In genomic region chr11:112289588-112290461, GRCh38 we compare ENCODE assay signal across 2 cellular contexts.
A peak's percentile ranks its signal among the peaks of the same experiment; 100 is the strongest.
TF ChIP-seq lines count a peak whose summit lies in the region.

No MANE protein-coding gene starts in this region.

TF ChIP-seq in HCT116, 20 proteins besides CTCF, POLR2A, EP300 and RAD21 (continued from another document):
- TF ChIP-seq, protein P1, sequence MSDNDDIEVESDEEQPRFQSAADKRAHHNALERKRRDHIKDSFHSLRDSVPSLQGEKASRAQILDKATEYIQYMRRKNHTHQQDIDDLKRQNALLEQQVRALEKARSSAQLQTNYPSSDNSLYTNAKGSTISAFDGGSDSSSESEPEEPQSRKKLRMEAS (IDR thresholded peaks at IDR 0.05), result peak; percentile 76
- TF ChIP-seq SRF (IDR thresholded peaks at IDR 0.05; ENCODE audit: low read depth), result no peak
- TF ChIP-seq, protein P2, sequence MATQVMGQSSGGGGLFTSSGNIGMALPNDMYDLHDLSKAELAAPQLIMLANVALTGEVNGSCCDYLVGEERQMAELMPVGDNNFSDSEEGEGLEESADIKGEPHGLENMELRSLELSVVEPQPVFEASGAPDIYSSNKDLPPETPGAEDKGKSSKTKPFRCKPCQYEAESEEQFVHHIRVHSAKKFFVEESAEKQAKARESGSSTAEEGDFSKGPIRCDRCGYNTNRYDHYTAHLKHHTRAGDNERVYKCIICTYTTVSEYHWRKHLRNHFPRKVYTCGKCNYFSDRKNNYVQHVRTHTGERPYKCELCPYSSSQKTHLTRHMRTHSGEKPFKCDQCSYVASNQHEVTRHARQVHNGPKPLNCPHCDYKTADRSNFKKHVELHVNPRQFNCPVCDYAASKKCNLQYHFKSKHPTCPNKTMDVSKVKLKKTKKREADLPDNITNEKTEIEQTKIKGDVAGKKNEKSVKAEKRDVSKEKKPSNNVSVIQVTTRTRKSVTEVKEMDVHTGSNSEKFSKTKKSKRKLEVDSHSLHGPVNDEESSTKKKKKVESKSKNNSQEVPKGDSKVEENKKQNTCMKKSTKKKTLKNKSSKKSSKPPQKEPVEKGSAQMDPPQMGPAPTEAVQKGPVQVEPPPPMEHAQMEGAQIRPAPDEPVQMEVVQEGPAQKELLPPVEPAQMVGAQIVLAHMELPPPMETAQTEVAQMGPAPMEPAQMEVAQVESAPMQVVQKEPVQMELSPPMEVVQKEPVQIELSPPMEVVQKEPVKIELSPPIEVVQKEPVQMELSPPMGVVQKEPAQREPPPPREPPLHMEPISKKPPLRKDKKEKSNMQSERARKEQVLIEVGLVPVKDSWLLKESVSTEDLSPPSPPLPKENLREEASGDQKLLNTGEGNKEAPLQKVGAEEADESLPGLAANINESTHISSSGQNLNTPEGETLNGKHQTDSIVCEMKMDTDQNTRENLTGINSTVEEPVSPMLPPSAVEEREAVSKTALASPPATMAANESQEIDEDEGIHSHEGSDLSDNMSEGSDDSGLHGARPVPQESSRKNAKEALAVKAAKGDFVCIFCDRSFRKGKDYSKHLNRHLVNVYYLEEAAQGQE (IDR thresholded peaks at IDR 0.05; ENCODE audit: low read depth), result no peak

TF ChIP-seq in K562, 482 proteins besides CTCF, POLR2A, EP300 and RAD21 (continued from another document and continues in another):
- no peak for TF ChIP-seq CUX1 (CRISPR knock-in tag; IDR thresholded peaks at IDR 0.05)
- no peak for TF ChIP-seq MITF (IDR thresholded peaks at IDR 0.05)
- TF ChIP-seq, protein P3, sequence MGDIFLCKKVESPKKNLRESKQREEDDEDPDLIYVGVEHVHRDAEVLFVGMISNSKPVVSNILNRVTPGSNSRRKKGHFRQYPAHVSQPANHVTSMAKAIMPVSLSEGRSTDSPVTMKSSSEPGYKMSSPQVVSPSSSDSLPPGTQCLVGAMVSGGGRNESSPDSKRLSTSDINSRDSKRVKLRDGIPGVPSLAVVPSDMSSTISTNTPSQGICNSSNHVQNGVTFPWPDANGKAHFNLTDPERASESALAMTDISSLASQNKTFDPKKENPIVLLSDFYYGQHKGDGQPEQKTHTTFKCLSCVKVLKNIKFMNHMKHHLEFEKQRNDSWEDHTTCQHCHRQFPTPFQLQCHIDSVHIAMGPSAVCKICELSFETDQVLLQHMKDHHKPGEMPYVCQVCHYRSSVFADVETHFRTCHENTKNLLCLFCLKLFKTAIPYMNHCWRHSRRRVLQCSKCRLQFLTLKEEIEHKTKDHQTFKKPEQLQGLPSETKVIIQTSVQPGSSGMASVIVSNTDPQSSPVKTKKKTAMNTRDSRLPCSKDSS (IDR thresholded peaks at IDR 0.05; ENCODE audit: low read depth, partially characterized antibody), result no peak
- peak; percentile 93 for TF ChIP-seq KLF1 (tag; IDR thresholded peaks at IDR 0.05)
- no peak for TF ChIP-seq CHAMP1 (IDR thresholded peaks at IDR 0.05)
- TF ChIP-seq CREB1 (IDR thresholded peaks at IDR 0.05), result no peak
- TF ChIP-seq CREB1 (CRISPR knock-in tag; IDR thresholded peaks at IDR 0.05), result peak; percentile 47; the same call in 1 of the 2 replicates
- TF ChIP-seq BHLHE40 (IDR thresholded peaks at IDR 0.05; ENCODE audit: low read length), result peak; percentile 57; the same call in 1 of the 2 replicates
- TF ChIP-seq, protein P4, sequence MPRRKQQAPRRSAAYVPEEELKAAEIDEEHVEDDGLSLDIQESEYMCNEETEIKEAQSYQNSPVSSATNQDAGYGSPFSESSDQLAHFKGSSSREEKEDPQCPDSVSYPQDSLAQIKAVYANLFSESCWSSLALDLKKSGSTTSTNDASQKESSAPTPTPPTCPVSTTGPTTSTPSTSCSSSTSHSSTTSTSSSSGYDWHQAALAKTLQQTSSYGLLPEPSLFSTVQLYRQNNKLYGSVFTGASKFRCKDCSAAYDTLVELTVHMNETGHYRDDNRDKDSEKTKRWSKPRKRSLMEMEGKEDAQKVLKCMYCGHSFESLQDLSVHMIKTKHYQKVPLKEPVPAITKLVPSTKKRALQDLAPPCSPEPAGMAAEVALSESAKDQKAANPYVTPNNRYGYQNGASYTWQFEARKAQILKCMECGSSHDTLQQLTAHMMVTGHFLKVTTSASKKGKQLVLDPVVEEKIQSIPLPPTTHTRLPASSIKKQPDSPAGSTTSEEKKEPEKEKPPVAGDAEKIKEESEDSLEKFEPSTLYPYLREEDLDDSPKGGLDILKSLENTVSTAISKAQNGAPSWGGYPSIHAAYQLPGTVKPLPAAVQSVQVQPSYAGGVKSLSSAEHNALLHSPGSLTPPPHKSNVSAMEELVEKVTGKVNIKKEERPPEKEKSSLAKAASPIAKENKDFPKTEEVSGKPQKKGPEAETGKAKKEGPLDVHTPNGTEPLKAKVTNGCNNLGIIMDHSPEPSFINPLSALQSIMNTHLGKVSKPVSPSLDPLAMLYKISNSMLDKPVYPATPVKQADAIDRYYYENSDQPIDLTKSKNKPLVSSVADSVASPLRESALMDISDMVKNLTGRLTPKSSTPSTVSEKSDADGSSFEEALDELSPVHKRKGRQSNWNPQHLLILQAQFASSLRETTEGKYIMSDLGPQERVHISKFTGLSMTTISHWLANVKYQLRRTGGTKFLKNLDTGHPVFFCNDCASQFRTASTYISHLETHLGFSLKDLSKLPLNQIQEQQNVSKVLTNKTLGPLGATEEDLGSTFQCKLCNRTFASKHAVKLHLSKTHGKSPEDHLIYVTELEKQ (CRISPR knock-in tag; IDR thresholded peaks at IDR 0.05), result no peak
- TF ChIP-seq, protein P5, sequence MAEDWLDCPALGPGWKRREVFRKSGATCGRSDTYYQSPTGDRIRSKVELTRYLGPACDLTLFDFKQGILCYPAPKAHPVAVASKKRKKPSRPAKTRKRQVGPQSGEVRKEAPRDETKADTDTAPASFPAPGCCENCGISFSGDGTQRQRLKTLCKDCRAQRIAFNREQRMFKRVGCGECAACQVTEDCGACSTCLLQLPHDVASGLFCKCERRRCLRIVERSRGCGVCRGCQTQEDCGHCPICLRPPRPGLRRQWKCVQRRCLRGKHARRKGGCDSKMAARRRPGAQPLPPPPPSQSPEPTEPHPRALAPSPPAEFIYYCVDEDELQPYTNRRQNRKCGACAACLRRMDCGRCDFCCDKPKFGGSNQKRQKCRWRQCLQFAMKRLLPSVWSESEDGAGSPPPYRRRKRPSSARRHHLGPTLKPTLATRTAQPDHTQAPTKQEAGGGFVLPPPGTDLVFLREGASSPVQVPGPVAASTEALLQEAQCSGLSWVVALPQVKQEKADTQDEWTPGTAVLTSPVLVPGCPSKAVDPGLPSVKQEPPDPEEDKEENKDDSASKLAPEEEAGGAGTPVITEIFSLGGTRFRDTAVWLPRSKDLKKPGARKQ (CRISPR knock-in tag; IDR thresholded peaks at IDR 0.05), result no peak
- TF ChIP-seq, protein P1 (CRISPR knock-in tag; IDR thresholded peaks at IDR 0.05), result peak; percentile 55; the same call in 1 of the 2 replicates
